In the genomic region with DNA sequence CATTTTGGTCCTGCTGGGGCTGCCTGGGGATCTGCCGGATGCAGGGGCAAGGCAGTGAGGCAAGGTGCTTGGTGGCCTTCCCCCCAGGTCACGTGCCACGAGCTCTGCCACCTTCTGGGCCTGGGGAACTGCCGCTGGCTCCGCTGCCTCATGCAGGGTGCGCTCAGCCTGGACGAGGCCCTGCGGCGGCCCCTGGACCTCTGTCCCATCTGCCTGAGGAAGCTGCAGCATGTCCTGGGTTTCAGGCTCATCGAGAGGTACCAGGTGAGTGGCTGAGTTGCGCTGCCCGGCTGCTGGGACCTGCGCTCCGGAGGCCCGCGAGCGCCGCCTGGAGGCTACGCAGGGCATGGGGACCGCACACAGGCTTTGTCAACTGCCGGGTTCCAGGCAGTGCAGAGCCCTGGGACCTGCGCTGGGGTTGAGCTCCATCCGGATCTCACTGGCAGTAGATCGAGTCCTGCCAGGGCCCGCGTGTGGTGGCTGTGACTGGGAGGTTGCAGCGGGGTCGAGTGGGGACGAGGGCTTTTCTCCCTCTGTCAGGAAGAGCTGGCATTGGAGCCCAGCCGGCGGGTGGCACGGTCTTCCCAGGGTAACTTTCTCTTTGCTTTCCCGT, we compare ENCODE assay signal across 8 cellular contexts. TPM values are rescaled to one million over a fixed set of nuclear protein-coding genes. Genes with fewer than 3 reads are reported as not detected.
DNase-seq lines count a peak whose midpoint lies in the region; ATAC-seq and TF ChIP-seq lines count a peak whose summit lies in the region.

No MANE protein-coding gene starts in this region.

- peaks cover 6% of the 10 kb centered on the region for H3K4me1 ChIP-seq in Karpas-422 (ENCODE audit: low read length)

- in situ Hi-C loops in brain microvascular endothelial cell (cut with HindIII; ENCODE audit: low pct_ligation_motif_present, low sequenced_read_pairs) = no loop called here

- ATAC-seq in GM21619 (IDR thresholded peaks at IDR 0.05; ENCODE audit: unreplicated experiment) = peak; percentile 70

- peak overlapping the region; percentile 29; the same call in 1 of the 2 replicates for H3K4me3 ChIP-seq in Karpas-422 (ENCODE audit: low read length)
- H3K4me3 ChIP-seq in brain microvascular endothelial cell (ENCODE audit: low read depth, low read length) = no peak overlapping the region

- TF ChIP-seq CTCF in brain microvascular endothelial cell (IDR thresholded peaks at IDR 0.05; ENCODE audit: low read depth, low read length, missing control alignments) = peak; percentile 95

- H3K27me3 ChIP-seq in Karpas-422 (ENCODE audit: low read length) (no peaks in the 10 kb centered on the region), brain microvascular endothelial cell (replicated peaks) (no peaks in the 10 kb centered on the region)

- DNase-seq in GF-D8 (lab: John Stamatoyannopoulos, UW) (peak; percentile 11), Karpas-422 (peak; percentile 91), UCSD-AML1 (lab: John Stamatoyannopoulos, UW; ENCODE audit: unreplicated experiment) (peak; percentile 54), brain microvascular endothelial cell (no peak), kidney glomerular epithelial cell (lab: John Stamatoyannopoulos, UW) (peak; percentile 25), COLO829 (ENCODE audit: low spot score) (no peak)
- DNase-seq in stimulated activated CD4-positive, alpha-beta T cell treated with anti-CD3 and anti-CD28 coated beads, Interleukin-1b, Interleukin-23, amount 100 ng/mL, for 48 hours = peak; percentile 78

- no peaks in the 10 kb centered on the region for H3K9me2 ChIP-seq in Karpas-422 (replicated peaks; ENCODE audit: insufficient read depth, low read length)

- H2AFZ ChIP-seq in Karpas-422 (ENCODE audit: low read length) = no peak overlapping the region

- no peaks in the 10 kb centered on the region for H3K9me3 ChIP-seq in Karpas-422 (ENCODE audit: low read length)

- H3K4me2 ChIP-seq in Karpas-422 (ENCODE audit: low read depth, low read length, poor library complexity, severe bottlenecking) = peak overlapping the region; percentile 42

- H3K36me3 ChIP-seq in Karpas-422 (ENCODE audit: insufficient read depth, low read length) (no peaks in the 10 kb centered on the region), brain microvascular endothelial cell (replicated peaks) (no peaks in the 10 kb centered on the region)

- no peak overlapping the region for H3K27ac ChIP-seq in Karpas-422 (ENCODE audit: low read length)
- no peak overlapping the region for H3K27ac ChIP-seq in brain microvascular endothelial cell

- peak overlapping the region; percentile 40; the same call in 1 of the 2 replicates for H3K9ac ChIP-seq in Karpas-422 (ENCODE audit: low read length)

- no peaks in the 10 kb centered on the region for H3K79me2 ChIP-seq in Karpas-422 (ENCODE audit: low read length)

- H4K20me1 ChIP-seq in Karpas-422 (ENCODE audit: insufficient read depth, low read depth, low read length) = no peaks in the 10 kb centered on the region; the same call in 1 of the 2 replicates

RNA-seq across cellular contexts. Expression of a gene that starts 21.7 kb away (rescaled TPM):
- not detected in 2 replicates for total RNA-seq in Karpas-422 (2014; rRNA removed; shearing (Covaris generic); ENCODE audit: low replicate concordance)

Comparison
In these comparisons a context has a peak if more than half of its experiments do, and no peak if none do; other contexts are left out.
1. DNase-seq: peak in GF-D8 (single experiment), Karpas-422 (single experiment), UCSD-AML1 (single experiment), kidney glomerular epithelial cell (single experiment) and stimulated activated CD4-positive, alpha-beta T cell treated with anti-CD3 and anti-CD28 coated beads, Interleukin-1b, Interleukin-23, amount 100 ng/mL, for 48 hours (single experiment); none in brain microvascular endothelial cell (single experiment) and COLO829 (single experiment).